Comparison of ENCODE assay signal across 1 cellular context in the genomic region with DNA sequence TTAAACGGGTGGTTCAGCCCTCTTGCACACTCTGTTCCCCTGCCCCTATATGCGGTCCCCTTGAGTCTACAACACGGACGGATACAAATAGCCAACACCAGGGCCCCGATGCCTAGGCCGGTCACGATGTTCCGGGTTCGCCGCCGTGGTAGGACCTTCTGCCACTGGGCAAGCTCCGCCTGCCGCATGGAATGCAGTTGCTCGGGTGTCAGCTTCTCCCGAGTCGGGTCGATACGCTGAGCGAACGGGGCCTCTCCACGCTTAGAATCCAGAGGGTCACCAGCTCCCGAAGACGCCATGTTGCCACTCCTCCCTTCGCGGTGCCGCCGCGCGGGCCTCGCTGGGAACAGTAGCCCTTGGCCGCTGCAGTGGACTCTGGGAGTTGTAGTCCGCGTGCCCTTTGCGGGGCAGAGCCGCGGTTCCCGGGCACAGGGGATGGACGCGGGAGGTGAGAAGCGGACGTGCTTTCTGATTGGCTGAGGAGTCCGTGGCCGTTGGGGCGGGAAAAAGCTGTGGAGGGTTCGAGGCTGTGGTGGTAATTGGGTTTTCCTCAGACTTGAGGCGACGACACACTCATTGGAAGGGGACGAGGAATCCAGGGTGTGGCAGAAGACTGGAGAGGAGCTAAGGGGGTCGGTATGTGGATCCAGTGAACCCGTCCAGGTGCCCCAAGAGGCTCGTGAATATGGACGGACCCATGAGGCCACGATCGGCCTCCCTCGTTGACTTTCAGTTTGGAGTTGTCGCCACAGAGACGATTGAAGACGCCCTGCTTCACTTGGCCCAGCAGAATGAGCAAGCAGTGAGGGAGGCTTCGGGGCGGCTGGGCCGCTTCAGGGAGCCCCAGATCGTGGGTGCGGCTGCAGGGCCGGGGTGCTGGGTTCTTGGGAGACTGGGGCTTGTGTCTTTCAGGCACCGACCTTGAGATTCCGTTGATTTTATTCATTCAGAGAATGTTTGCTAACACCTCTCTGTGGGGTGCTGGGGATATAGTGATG.
A peak's percentile ranks its signal among the peaks of the same experiment; 100 is the strongest.
TF ChIP-seq lines count a peak whose summit lies in the region.

A gene with protein sequence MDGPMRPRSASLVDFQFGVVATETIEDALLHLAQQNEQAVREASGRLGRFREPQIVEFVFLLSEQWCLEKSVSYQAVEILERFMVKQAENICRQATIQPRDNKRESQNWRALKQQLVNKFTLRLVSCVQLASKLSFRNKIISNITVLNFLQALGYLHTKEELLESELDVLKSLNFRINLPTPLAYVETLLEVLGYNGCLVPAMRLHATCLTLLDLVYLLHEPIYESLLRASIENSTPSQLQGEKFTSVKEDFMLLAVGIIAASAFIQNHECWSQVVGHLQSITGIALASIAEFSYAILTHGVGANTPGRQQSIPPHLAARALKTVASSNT (plus strand): TSS at position 479 of the 998 bp plus-strand sequence. CDS start 207 bp downstream, at position 686.
COA3 (minus strand) TSS at position 322 of the 998 bp plus-strand sequence; CDS start at position 299, 23 bp downstream.

TF ChIP-seq in HCT116, 20 proteins besides CTCF, POLR2A, EP300 and RAD21 (continued from another document):
- TF ChIP-seq ZBTB33 (IDR thresholded peaks at IDR 0.05; ENCODE audit: extremely low read depth, insufficient replicate concordance, low read length) (peak; percentile 23), SP1 (IDR thresholded peaks at IDR 0.05; ENCODE audit: low read depth) (peak; percentile 84; the same call in 1 of the 2 replicates), EGR1 (IDR thresholded peaks at IDR 0.05; ENCODE audit: low read depth) (no peak), SRF (IDR thresholded peaks at IDR 0.05; ENCODE audit: low read depth) (no peak), ZNF274 (IDR thresholded peaks at IDR 0.05; ENCODE audit: low read depth, low read length) (no peak), EZH2phosphoT487 (IDR thresholded peaks at IDR 0.05; ENCODE audit: borderline replicate concordance) (no peak), CEBPB (IDR thresholded peaks at IDR 0.05; ENCODE audit: low read depth) (no peak), SIN3A (IDR thresholded peaks at IDR 0.05; ENCODE audit: low read depth) (peak; percentile 51; the same call in 1 of the 2 replicates), EZH2 (IDR thresholded peaks at IDR 0.05) (no peak), YY1 (IDR thresholded peaks at IDR 0.05; ENCODE audit: extremely low read depth, insufficient replicate concordance, low read depth, low read length) (peak; percentile 94), ELF1 (IDR thresholded peaks at IDR 0.05; ENCODE audit: borderline replicate concordance, low read depth) (no peak), CBX3 (IDR thresholded peaks at IDR 0.05; ENCODE audit: low read depth) (peak; percentile 100), FOSL1 (IDR thresholded peaks at IDR 0.05; ENCODE audit: low read depth) (no peak), TCF7L2 (IDR thresholded peaks at IDR 0.05; ENCODE audit: borderline replicate concordance, extremely low read depth, insufficient read depth, insufficient read length) (no peak)
- TF ChIP-seq, protein P1, sequence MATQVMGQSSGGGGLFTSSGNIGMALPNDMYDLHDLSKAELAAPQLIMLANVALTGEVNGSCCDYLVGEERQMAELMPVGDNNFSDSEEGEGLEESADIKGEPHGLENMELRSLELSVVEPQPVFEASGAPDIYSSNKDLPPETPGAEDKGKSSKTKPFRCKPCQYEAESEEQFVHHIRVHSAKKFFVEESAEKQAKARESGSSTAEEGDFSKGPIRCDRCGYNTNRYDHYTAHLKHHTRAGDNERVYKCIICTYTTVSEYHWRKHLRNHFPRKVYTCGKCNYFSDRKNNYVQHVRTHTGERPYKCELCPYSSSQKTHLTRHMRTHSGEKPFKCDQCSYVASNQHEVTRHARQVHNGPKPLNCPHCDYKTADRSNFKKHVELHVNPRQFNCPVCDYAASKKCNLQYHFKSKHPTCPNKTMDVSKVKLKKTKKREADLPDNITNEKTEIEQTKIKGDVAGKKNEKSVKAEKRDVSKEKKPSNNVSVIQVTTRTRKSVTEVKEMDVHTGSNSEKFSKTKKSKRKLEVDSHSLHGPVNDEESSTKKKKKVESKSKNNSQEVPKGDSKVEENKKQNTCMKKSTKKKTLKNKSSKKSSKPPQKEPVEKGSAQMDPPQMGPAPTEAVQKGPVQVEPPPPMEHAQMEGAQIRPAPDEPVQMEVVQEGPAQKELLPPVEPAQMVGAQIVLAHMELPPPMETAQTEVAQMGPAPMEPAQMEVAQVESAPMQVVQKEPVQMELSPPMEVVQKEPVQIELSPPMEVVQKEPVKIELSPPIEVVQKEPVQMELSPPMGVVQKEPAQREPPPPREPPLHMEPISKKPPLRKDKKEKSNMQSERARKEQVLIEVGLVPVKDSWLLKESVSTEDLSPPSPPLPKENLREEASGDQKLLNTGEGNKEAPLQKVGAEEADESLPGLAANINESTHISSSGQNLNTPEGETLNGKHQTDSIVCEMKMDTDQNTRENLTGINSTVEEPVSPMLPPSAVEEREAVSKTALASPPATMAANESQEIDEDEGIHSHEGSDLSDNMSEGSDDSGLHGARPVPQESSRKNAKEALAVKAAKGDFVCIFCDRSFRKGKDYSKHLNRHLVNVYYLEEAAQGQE (IDR thresholded peaks at IDR 0.05; ENCODE audit: low read depth) = no peak
